Comparison of ENCODE assay signal across 16 cellular contexts in the genomic region with DNA sequence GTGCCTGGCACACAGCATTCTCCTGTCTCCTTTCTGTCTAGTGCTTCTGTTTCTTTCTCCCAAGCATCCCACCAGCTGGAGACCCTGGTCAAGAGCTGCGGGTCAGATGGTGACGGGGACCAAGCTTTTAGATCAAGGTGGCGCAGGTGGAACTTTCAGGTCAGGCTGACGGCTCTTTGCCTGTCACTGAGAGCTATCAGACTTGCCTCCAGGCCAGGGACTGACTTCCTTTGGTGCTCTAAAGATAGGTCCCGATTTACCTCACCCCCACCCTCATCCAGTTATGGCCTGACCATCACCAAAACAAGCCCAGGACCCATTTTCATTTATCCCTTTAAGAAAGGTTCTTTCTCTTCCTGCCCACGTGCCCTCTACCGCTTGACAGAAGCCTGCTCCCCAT. TPM values are rescaled to one million over a fixed set of nuclear protein-coding genes. Genes with fewer than 3 reads are reported as not detected.
DNase-seq lines count a peak whose midpoint lies in the region; ATAC-seq and TF ChIP-seq lines count a peak whose summit lies in the region.
"Had no signal": no experiment of that assay in that cellular context is flagged by ENCODE, and none has a peak within 500 bp of the region (broad histone marks: within the 10 kb centered on the region; RNA-seq: fewer than 3 reads in every experiment).

No MANE protein-coding gene starts in this region.

- peaks cover 65% of the 10 kb centered on the region for H3K4me1 Mint-ChIP-seq in activated CD4-positive, alpha-beta T cell treated with anti-CD3 and anti-CD28 coated beads for 36 hours
- H3K4me1 Mint-ChIP-seq in activated T-helper 17 cell treated with anti-CD3 and anti-CD28 coated beads, Interleukin-2, amount 50 U/mL, for 72 hours: peaks cover 30% of the 10 kb centered on the region

- DNase-seq in activated CD4-positive, alpha-beta T cell treated with anti-CD3 and anti-CD28 coated beads for 36 hours: no peak
- DNase-seq in activated CD4-positive, alpha-beta T cell treated with anti-CD3 and anti-CD28 coated beads, Interleukin-2, amount 50 U/mL, for 48 hours: no peak
- DNase-seq in tibial artery: no peak
- no peak for DNase-seq in activated effector memory CD4-positive, alpha-beta T cell treated with Interleukin-2 at 50 U/mL for 16 hours
- DNase-seq: anterior cingulate cortex, DMS79, NCI-H1930, NCI-H510A, OCI-M1 had no signal

- no peaks in the 10 kb centered on the region for H3K27me3 Mint-ChIP-seq in activated CD4-positive, alpha-beta T cell treated with anti-CD3 and anti-CD28 coated beads for 36 hours
- no peaks in the 10 kb centered on the region for H3K27me3 Mint-ChIP-seq in activated T-helper 17 cell treated with anti-CD3 and anti-CD28 coated beads, Interleukin-2, amount 50 U/mL, for 72 hours

- no peaks in the 10 kb centered on the region for H3K36me3 Mint-ChIP-seq in activated CD4-positive, alpha-beta T cell treated with anti-CD3 and anti-CD28 coated beads for 36 hours (ENCODE audit: low read depth)
- no peaks in the 10 kb centered on the region for H3K36me3 Mint-ChIP-seq in activated T-helper 17 cell treated with anti-CD3 and anti-CD28 coated beads, Interleukin-2, amount 50 U/mL, for 72 hours (ENCODE audit: low read depth)
- H3K36me3 Mint-ChIP-seq: CD14-positive monocyte had no signal

- H3K4me3 Mint-ChIP-seq in activated CD4-positive, alpha-beta T cell treated with anti-CD3 and anti-CD28 coated beads for 36 hours: no peak overlapping the region
- no peak overlapping the region for H3K4me3 Mint-ChIP-seq in activated T-helper 17 cell treated with anti-CD3 and anti-CD28 coated beads, Interleukin-2, amount 50 U/mL, for 72 hours
- H3K4me3 Mint-ChIP-seq: GM23338 had no signal

- H3K9me3 ChIP-seq in muscle layer of colon (ENCODE audit: low read length): no peaks in the 10 kb centered on the region
- no peaks in the 10 kb centered on the region for H3K9me3 ChIP-seq in tibial artery

- intact Hi-C loops in activated CD4-positive, alpha-beta T cell treated with anti-CD3 and anti-CD28 coated beads for 36 hours (cut with DNase I, micrococcal nuclease): loop anchor here in 1 of 2 experiments (10.0 kb wide), 1 partner anchor 1402 kb away; the partner anchor contains the start of gene DTNB
- intact Hi-C loops in tibial artery (cut with DNase I; ENCODE audit: low total_unique reads): no loop called here

- POLR2A ChIA-PET in activated CD4-positive, alpha-beta T cell treated with anti-CD3 and anti-CD28 coated beads for 36 hours (lab: Charles Lee): interaction anchor here (0.6 kb wide), 1 partner anchor 9 kb away, joined by 4 read pairs; no protein-coding TSS in a partner anchor

- H3K27me3 ChIP-seq in muscle layer of colon (ENCODE audit: control insufficient read depth in 1 of 2, insufficient read depth in 2 of 2, low read length in 2 of 2) (no peaks in the 10 kb centered on the region), tibial artery (no peaks in the 10 kb centered on the region)

- no peak for ATAC-seq in activated CD4-positive, alpha-beta T cell treated with anti-CD3 and anti-CD28 coated beads for 36 hours
- ATAC-seq in activated T-helper 17 cell treated with anti-CD3 and anti-CD28 coated beads, Interleukin-2, amount 50 U/mL, for 72 hours (replicated peaks): no peak
- ATAC-seq in HG02938 (IDR thresholded peaks at IDR 0.05; ENCODE audit: unreplicated experiment) (no peak), GM19351 (IDR thresholded peaks at IDR 0.05; ENCODE audit: unreplicated experiment) (no peak)
- ATAC-seq: GM23338 had no signal

- TF ChIP-seq CTCF in tibial artery (IDR thresholded peaks at IDR 0.05): no peak

- no peaks in the 10 kb centered on the region for H3K9me3 Mint-ChIP-seq in activated CD4-positive, alpha-beta T cell treated with anti-CD3 and anti-CD28 coated beads for 36 hours (ENCODE audit: low read depth)
- H3K9me3 Mint-ChIP-seq in activated T-helper 17 cell treated with anti-CD3 and anti-CD28 coated beads, Interleukin-2, amount 50 U/mL, for 72 hours: no peaks in the 10 kb centered on the region
- H3K9me3 Mint-ChIP-seq: GM23338 had no signal

- no peak overlapping the region for H3K4me3 ChIP-seq in muscle layer of colon (ENCODE audit: low read depth in 1 of 2, low read length in 2 of 2)
- H3K4me3 ChIP-seq in tibial artery: no peak overlapping the region
- H3K4me3 ChIP-seq: GM23338 had no signal

- peaks cover 8% of the 10 kb centered on the region for H3K36me3 ChIP-seq in muscle layer of colon (ENCODE audit: insufficient read depth, low read length)
- H3K36me3 ChIP-seq in tibial artery: peaks cover 1 to 4% (median 3%) of the 10 kb centered on the region in 3 donors

- H3K4me1 ChIP-seq in muscle layer of colon (ENCODE audit: insufficient read depth, low read length): peaks cover 67% of the 10 kb centered on the region
- H3K4me1 ChIP-seq in tibial artery: peaks cover 0 to 77% (median 61%) of the 10 kb centered on the region in 4 donors

- peak overlapping the region; percentile 87 for H3K27ac ChIP-seq in muscle layer of colon (ENCODE audit: low read depth, low read length)
- peak overlapping the region; percentile 96 to 98 for H3K27ac ChIP-seq in tibial artery

- CTCF ChIA-PET in activated CD4-positive, alpha-beta T cell treated with anti-CD3 and anti-CD28 coated beads for 36 hours (lab: Charles Lee): interaction anchor here (0.6 kb wide), 1 partner anchor 26 kb away, joined by 3 read pairs; the partner anchor contains the start of gene AGBL5

- H3K27ac Mint-ChIP-seq in activated CD4-positive, alpha-beta T cell treated with anti-CD3 and anti-CD28 coated beads for 36 hours: peak overlapping the region; percentile 55
- peak overlapping the region; percentile 53 for H3K27ac Mint-ChIP-seq in activated T-helper 17 cell treated with anti-CD3 and anti-CD28 coated beads, Interleukin-2, amount 50 U/mL, for 72 hours
- H3K27ac Mint-ChIP-seq: progenitor cell of endocrine pancreas had no signal

- no peak overlapping the region for H3K9ac ChIP-seq in muscle layer of colon (ENCODE audit: low read length)

RNA-seq across cellular contexts. Expression of gene EMILIN1, which starts 1.2 kb away (rescaled TPM):
- under 1 TPM; 0.40 to 0.46 TPM for total RNA-seq in activated CD4-positive, alpha-beta T cell treated with anti-CD3 and anti-CD28 coated beads for 36 hours
- under 1 TPM; 0.42 to 0.93 TPM for total RNA-seq in activated T-helper 17 cell treated with anti-CD3 and anti-CD28 coated beads, Interleukin-2, amount 50 U/mL, for 72 hours

RNA-seq across cellular contexts. Expression of gene OST4, which starts 5.8 kb away (rescaled TPM):
- 100 to 1,000 TPM; 305 to 406 TPM for total RNA-seq in activated CD4-positive, alpha-beta T cell treated with anti-CD3 and anti-CD28 coated beads for 36 hours
- total RNA-seq in activated T-helper 17 cell treated with anti-CD3 and anti-CD28 coated beads, Interleukin-2, amount 50 U/mL, for 72 hours: 100 to 1,000 TPM; 286 to 313 TPM

RNA-seq across cellular contexts. Expression of gene KHK, which starts 9.3 kb away (rescaled TPM):
- total RNA-seq in activated CD4-positive, alpha-beta T cell treated with anti-CD3 and anti-CD28 coated beads for 36 hours: 10 to 100 TPM; 10.6 to 12.7 TPM
- total RNA-seq in activated T-helper 17 cell treated with anti-CD3 and anti-CD28 coated beads, Interleukin-2, amount 50 U/mL, for 72 hours: 10 to 100 TPM in 1 of 2 donors, 1 to 10 TPM in 1; 5.9 to 10.5 TPM

RNA-seq across cellular contexts. Expression of gene AGBL5, which starts 25.8 kb away (rescaled TPM):
- 10 to 100 TPM; 12.5 to 14.5 TPM for total RNA-seq in activated CD4-positive, alpha-beta T cell treated with anti-CD3 and anti-CD28 coated beads for 36 hours
- 10 to 100 TPM; 13.1 to 14.3 TPM for total RNA-seq in activated T-helper 17 cell treated with anti-CD3 and anti-CD28 coated beads, Interleukin-2, amount 50 U/mL, for 72 hours

RNA-seq across cellular contexts. Expression of gene CGREF1, which starts 41.7 kb away (rescaled TPM):
- total RNA-seq in activated CD4-positive, alpha-beta T cell treated with anti-CD3 and anti-CD28 coated beads for 36 hours: 1 to 10 TPM; 6.4 to 7.0 TPM
- total RNA-seq in activated T-helper 17 cell treated with anti-CD3 and anti-CD28 coated beads, Interleukin-2, amount 50 U/mL, for 72 hours: 1 to 10 TPM; 3.7 to 4.6 TPM
